Comparison of ENCODE assay signal across 10 cellular contexts in genomic region chr3:5095879-5096278, GRCh38. TPM values are rescaled to one million over a fixed set of nuclear protein-coding genes. Genes with fewer than 3 reads are reported as not detected.
DNase-seq lines count a peak whose midpoint lies in the region; ATAC-seq, FAIRE-seq and TF ChIP-seq lines count a peak whose summit lies in the region.
"Had no signal": no experiment of that assay in that cellular context is flagged by ENCODE, and none has a peak within 500 bp of the region (broad histone marks: within the 10 kb centered on the region; RNA-seq: fewer than 3 reads in every experiment).

No MANE protein-coding gene starts in this region.

- no peak for TF ChIP-seq EP300 in suprapubic skin (IDR thresholded peaks at IDR 0.05)

- H3K4me3 ChIP-seq in endothelial cell of umbilical vein (replicated peaks in 1 of 3; ENCODE audit: insufficient read depth in 1 of 3, low read depth in 1 of 3, low read length in 3 of 3) (no peak overlapping the region), suprapubic skin (peak overlapping the region; percentile 39)

- BruUV-seq in endothelial cell of umbilical vein (replicated peaks; lab: Mats Ljungman, UMichigan), result no TSS peak

- no peaks in the 10 kb centered on the region for H3K79me2 ChIP-seq in endothelial cell of umbilical vein (ENCODE audit: control insufficient read depth, insufficient read depth, low read length)

- H3K9me1 ChIP-seq in endothelial cell of umbilical vein (replicated peaks; ENCODE audit: control insufficient read depth, extremely low read depth, insufficient read depth, low read length), result no peaks in the 10 kb centered on the region

- intact Hi-C loops in activated CD4-positive, alpha-beta T cell treated with anti-CD3 and anti-CD28 coated beads for 36 hours (cut with DNase I, micrococcal nuclease), result no loop called here
- intact Hi-C loops in endothelial cell of umbilical vein (cut with micrococcal nuclease), result no loop called here

- TF ChIP-seq CTCF in endothelial cell of umbilical vein (IDR thresholded peaks at IDR 0.05; ENCODE audit: extremely low read depth in 1 of 2, insufficient read depth in 1 of 2, low read depth in 1 of 2, low read length in 2 of 2) (peak in 1 of 2 donors; percentile 21), suprapubic skin (IDR thresholded peaks at IDR 0.05) (no peak)

- H3K27me3 Mint-ChIP-seq in activated CD4-positive, alpha-beta T cell treated with anti-CD3 and anti-CD28 coated beads for 36 hours, result peaks cover 32% of the 10 kb centered on the region

- H3K27me3 ChIP-seq in endothelial cell of umbilical vein (ENCODE audit: control insufficient read depth in 2 of 2, insufficient read depth in 2 of 2, low read length in 2 of 2) (no peaks in the 10 kb centered on the region), suprapubic skin (no peaks in the 10 kb centered on the region)

- 3% methylated on average over 17 of the region's 33 CpGs for WGBS in suprapubic skin

- H3K36me3 Mint-ChIP-seq in activated CD4-positive, alpha-beta T cell treated with anti-CD3 and anti-CD28 coated beads for 36 hours (ENCODE audit: low read depth), result no peaks in the 10 kb centered on the region

- CTCF ChIA-PET in activated CD4-positive, alpha-beta T cell treated with anti-CD3 and anti-CD28 coated beads for 36 hours (lab: Charles Lee), result interaction anchor here (0.7 to 1.4 kb wide), 2 partner anchors 9 to 385 kb away, joined by 3 to 11 read pairs; no protein-coding TSS in a partner anchor
- CTCF ChIA-PET in endothelial cell of umbilical vein (lab: Charles Lee), result interaction anchor here (0.9 to 1.0 kb wide), 2 partner anchors 15 to 384 kb away, joined by 3 read pairs; no protein-coding TSS in a partner anchor

- no peaks in the 10 kb centered on the region for H3K9me3 Mint-ChIP-seq in activated CD4-positive, alpha-beta T cell treated with anti-CD3 and anti-CD28 coated beads for 36 hours (ENCODE audit: low read depth)

- dilution Hi-C loops in endothelial cell of umbilical vein (cut with MboI; ENCODE audit: extremely low pct_ligation_motif_present, low sequenced_read_pairs), result no loop called here

- H3K27ac Mint-ChIP-seq in activated CD4-positive, alpha-beta T cell treated with anti-CD3 and anti-CD28 coated beads for 36 hours, result no peak overlapping the region

- H3K4me1 ChIP-seq in endothelial cell of umbilical vein (ENCODE audit: control insufficient read depth, extremely low read depth, insufficient read depth, low read length) (no peaks in the 10 kb centered on the region), suprapubic skin (peaks cover 7% of the 10 kb centered on the region)

- H3K36me3 ChIP-seq in endothelial cell of umbilical vein (ENCODE audit: control insufficient read depth in 2 of 2, extremely low read depth in 1 of 2, insufficient read depth in 2 of 2, low read length in 2 of 2) (no peaks in the 10 kb centered on the region), suprapubic skin (no peaks in the 10 kb centered on the region)

- H3K4me2 ChIP-seq in endothelial cell of umbilical vein (ENCODE audit: insufficient read depth, low read length), result no peak overlapping the region

- FAIRE-seq in endothelial cell of umbilical vein (lab: Jason Lieb, UNC), result no peak

- H3K27ac ChIP-seq in endothelial cell of umbilical vein (ENCODE audit: insufficient read depth, low read depth, low read length), result no peak overlapping the region
- H3K27ac ChIP-seq in suprapubic skin, result no peak overlapping the region
- H3K27ac ChIP-seq: 22Rv1 had no signal

- no peak for ATAC-seq in activated CD4-positive, alpha-beta T cell treated with anti-CD3 and anti-CD28 coated beads for 36 hours

- H3K9ac ChIP-seq in endothelial cell of umbilical vein (replicated peaks; ENCODE audit: extremely low read depth, insufficient read depth, low read length), result no peak overlapping the region

- H2AFZ ChIP-seq in endothelial cell of umbilical vein (ENCODE audit: low read depth, low read length), result peak overlapping the region; percentile 68

- no peak overlapping the region for H3K4me3 Mint-ChIP-seq in activated CD4-positive, alpha-beta T cell treated with anti-CD3 and anti-CD28 coated beads for 36 hours

- DNase-seq in activated CD4-positive, alpha-beta T cell treated with anti-CD3 and anti-CD28 coated beads for 36 hours, result peak; percentile 31
- no peak for DNase-seq in activated CD4-positive, alpha-beta T cell treated with anti-CD3 and anti-CD28 coated beads for 4 hours
- DNase-seq in endothelial cell of umbilical vein (ENCODE audit: low read depth, low spot score) (no peak), lung microvascular endothelial cell (ENCODE audit: low read depth in 2 of 2) (peak; percentile 12 to 69), suprapubic skin (ENCODE audit: low spot score in 2 of 2) (peak in 1 of 2 donors; percentile 63), H4 (ENCODE audit: low spot score) (no peak), GM19238 (ENCODE audit: insufficient read length, low spot score) (no peak), T-helper 1 cell (no peak)
- DNase-seq: activated gamma-delta T cell had no signal

- POLR2A ChIA-PET in activated CD4-positive, alpha-beta T cell treated with anti-CD3 and anti-CD28 coated beads for 36 hours (lab: Charles Lee), result no interaction called here
- POLR2A ChIA-PET in endothelial cell of umbilical vein (lab: Charles Lee), result no interaction called here

- H3K4me1 Mint-ChIP-seq in activated CD4-positive, alpha-beta T cell treated with anti-CD3 and anti-CD28 coated beads for 36 hours, result peaks cover 4% of the 10 kb centered on the region

- H3K9me3 ChIP-seq in endothelial cell of umbilical vein (replicated peaks; ENCODE audit: control insufficient read depth, insufficient read depth, low read length) (no peaks in the 10 kb centered on the region), suprapubic skin (no peaks in the 10 kb centered on the region)

- TF ChIP-seq POLR2A in endothelial cell of umbilical vein (IDR thresholded peaks at IDR 0.05; ENCODE audit: low read depth, low read length), result no peak
- no peak for TF ChIP-seq POLR2A in suprapubic skin (IDR thresholded peaks at IDR 0.05)

- H4K20me1 ChIP-seq in endothelial cell of umbilical vein (replicated peaks; ENCODE audit: control insufficient read depth, extremely low read depth, insufficient read depth, low read length), result no peaks in the 10 kb centered on the region

TF ChIP-seq in endothelial cell of umbilical vein, 7 proteins besides CTCF, POLR2A, EP300 and RAD21:
- TF ChIP-seq EZH2 (IDR thresholded peaks at IDR 0.05; ENCODE audit: borderline replicate concordance, low read depth, low read length, severe bottlenecking), result peak; percentile 39
- no peak for TF ChIP-seq GATA2 (IDR thresholded peaks at IDR 0.05; ENCODE audit: insufficient read depth, insufficient read length, low read depth, low read length)
- TF ChIP-seq MYC (IDR thresholded peaks at IDR 0.05; ENCODE audit: low read depth, low read length), result no peak
- TF ChIP-seq MAX (IDR thresholded peaks at IDR 0.05; ENCODE audit: insufficient read depth, insufficient read length), result no peak
- no peak for TF ChIP-seq FOS (IDR thresholded peaks at IDR 0.05; ENCODE audit: borderline replicate concordance, insufficient read depth, low read length)

RNA-seq across cellular contexts. Expression of gene ARL8B, which starts 26.2 kb away (rescaled TPM):
- 10 to 100 TPM; 44.7 to 45.1 TPM for total RNA-seq in activated CD4-positive, alpha-beta T cell treated with anti-CD3 and anti-CD28 coated beads for 36 hours
- total RNA-seq in endothelial cell of umbilical vein (58.0 and 58.2 TPM in 2 replicates), lung microvascular endothelial cell (39.0 and 52.0 TPM in 2 replicates), suprapubic skin (10 to 100 TPM; 60.3 to 74.4 (median 66.0) TPM)
- 23.2 and 32.1 TPM in 2 replicates for polyA plus RNA-seq in endothelial cell of umbilical vein
- polyA plus RNA-seq in endothelial cell of umbilical vein (2011; cell fraction: cytosol; rRNA removed), result 33.1 and 35.2 TPM in 2 replicates
- polyA plus RNA-seq in endothelial cell of umbilical vein (2011; cell fraction: nucleus; rRNA removed), result 33.7 and 37.0 TPM in 2 replicates
- 42.1 and 59.3 TPM in 2 replicates for polyA plus RNA-seq in endothelial cell of umbilical vein (2012)
- 17.4 and 24.3 TPM in 2 replicates for polyA minus RNA-seq in endothelial cell of umbilical vein
- polyA minus RNA-seq in endothelial cell of umbilical vein (2011; cell fraction: cytosol; rRNA and poly(A)+ RNA removed), result 11.4 TPM
- polyA minus RNA-seq in endothelial cell of umbilical vein (2011; cell fraction: nucleus; rRNA and poly(A)+ RNA removed), result 26.9 and 39.3 TPM in 2 replicates
- 46.9 and 49.3 TPM in 2 replicates for total RNA-seq in H4 (2014; rRNA removed; shearing (Covaris generic))

Comparison
In these comparisons a context has a peak if more than half of its experiments do, and no peak if none do; other contexts are left out.
1. DNase-seq: peak in activated CD4-positive, alpha-beta T cell treated with anti-CD3 and anti-CD28 coated beads for 36 hours (single experiment) and lung microvascular endothelial cell (2 of 2); none in activated CD4-positive, alpha-beta T cell treated with anti-CD3 and anti-CD28 coated beads for 4 hours (0 of 2), endothelial cell of umbilical vein (single experiment), H4 (single experiment), GM19238 (single experiment) and T-helper 1 cell (0 of 5).